In the genomic region with DNA sequence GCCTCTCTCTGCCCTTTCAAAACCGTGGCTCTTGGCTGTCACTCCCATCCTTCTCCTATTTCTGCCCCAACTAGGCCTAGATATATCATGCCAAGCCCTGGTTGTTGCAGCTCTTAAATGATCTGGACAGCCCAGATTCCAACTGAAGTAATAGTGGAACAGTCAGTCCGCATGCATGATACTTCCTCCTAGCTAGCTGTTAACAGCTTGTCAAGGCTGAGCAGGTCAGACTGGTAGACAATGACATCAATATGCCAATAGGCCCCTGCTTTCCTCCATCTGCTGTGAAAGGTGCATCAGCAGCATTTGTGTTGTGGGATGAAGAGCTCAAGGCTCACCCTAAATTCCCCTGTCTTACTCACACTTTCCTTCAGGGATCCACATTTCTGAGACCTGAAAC, we compare ENCODE assay signal across 22 cellular contexts.
A peak's percentile ranks its signal among the peaks of the same experiment; 100 is the strongest.
DNase-seq lines count a peak whose midpoint lies in the region; ATAC-seq and TF ChIP-seq lines count a peak whose summit lies in the region.
"Had no signal": no experiment of that assay in that cellular context is flagged by ENCODE, and none has a peak within 500 bp of the region (broad histone marks: within the 10 kb centered on the region; RNA-seq: fewer than 3 reads in every experiment).

No MANE protein-coding gene starts in this region.

- no peak for TF ChIP-seq CTCF in natural killer cell (IDR thresholded peaks at IDR 0.05)

- H3K4me1 Mint-ChIP-seq in natural killer cell = no peaks in the 10 kb centered on the region

- no peak overlapping the region for H3K27ac Mint-ChIP-seq in natural killer cell
- H3K27ac Mint-ChIP-seq: dendritic cell treated with granulocyte-macrophage colony-stimulating factor and Interleukin-4, amounts not matched to agents 40 ng/mL and 50 ng/mL, for 4 days; GM23338 had no signal

- DNase-seq in HPDE6-E6E7 (ENCODE audit: extremely low spot score) (peak; percentile 8), adipocyte (ENCODE audit: low read depth) (peak; percentile 84), left colon (peak; percentile 26 to 56), sciatic nerve (ENCODE audit: low spot score) (no peak), NCI-H1694 treated with DMSO at 0.1 percent for 48 hours (lab: John Stamatoyannopoulos, UW) (no peak), natural killer cell (no peak), NCI-H526 treated with DMSO at 0.1 percent for 48 hours (lab: John Stamatoyannopoulos, UW) (no peak)
- DNase-seq in activated CD4-positive, CD25-positive, alpha-beta regulatory T cell (lab: John Stamatoyannopoulos, UW) = no peak
- DNase-seq: ACHN; activated CD4-positive, alpha-beta T cell treated with anti-CD3 and anti-CD28 coated beads for 48 hours; activated naive CD4-positive, alpha-beta T cell treated with anti-CD3 and anti-CD28 coated beads, Interleukin-2, amount 50 U/mL, for 16 hours; DMS79 treated with DMSO at 0.1 percent for 48 hours; heart left ventricle; NCI-H1436 treated with DMSO at 0.1 percent for 48 hours; NCI-H526; stimulated activated CD4-positive, alpha-beta T cell treated with anti-CD3 and anti-CD28 coated beads, Interleukin-1b, Interleukin-23, amount 100 ng/mL, for 48 hours; T-helper 2 cell; uterus had no signal

- H3K4me3 Mint-ChIP-seq in natural killer cell = no peak overlapping the region
- H3K4me3 Mint-ChIP-seq: dendritic cell treated with granulocyte-macrophage colony-stimulating factor and Interleukin-4, amounts not matched to agents 40 ng/mL and 50 ng/mL, for 4 days; GM23338 had no signal

- H3K4me3 ChIP-seq in adipocyte (ENCODE audit: low read length) = no peak overlapping the region
- H3K4me3 ChIP-seq: cardiac muscle cell, GM23338, heart left ventricle, uterus had no signal

- H3K27me3 ChIP-seq in adipocyte (replicated peaks; ENCODE audit: control insufficient read depth, insufficient read depth, low read length) = no peaks in the 10 kb centered on the region
- H3K27me3 ChIP-seq: heart left ventricle, uterus had no signal

- ATAC-seq in left colon = peak; percentile 85
- ATAC-seq in sciatic nerve = peak; percentile 28
- no peak for ATAC-seq in natural killer cell
- ATAC-seq: GM23338 had no signal

- no peaks in the 10 kb centered on the region for H3K36me3 ChIP-seq in adipocyte (ENCODE audit: control insufficient read depth, insufficient read depth, low read length, severe bottlenecking)
- H3K36me3 ChIP-seq: cardiac muscle cell, heart left ventricle, uterus had no signal

- H3K36me3 Mint-ChIP-seq in natural killer cell = no peaks in the 10 kb centered on the region

- intact Hi-C loops in left colon (cut with DNase I, micrococcal nuclease) (no loop called here), sciatic nerve (cut with DNase I) (no loop called here), natural killer cell (cut with micrococcal nuclease) (no loop called here)

- H3K9me3 Mint-ChIP-seq in natural killer cell = no peaks in the 10 kb centered on the region
- H3K9me3 Mint-ChIP-seq: dendritic cell treated with granulocyte-macrophage colony-stimulating factor and Interleukin-4, amounts not matched to agents 40 ng/mL and 50 ng/mL, for 4 days had no signal

- H3K4me1 ChIP-seq in adipocyte (ENCODE audit: control insufficient read depth, insufficient read depth, low read length) = peaks cover 4% of the 10 kb centered on the region
- H3K4me1 ChIP-seq: heart left ventricle, uterus had no signal

- H3K9me3 ChIP-seq in adipocyte (ENCODE audit: control insufficient read depth, low read length) = peaks cover 2% of the 10 kb centered on the region
- H3K9me3 ChIP-seq: uterus had no signal

- H3K9ac ChIP-seq in adipocyte (ENCODE audit: low read length) = no peak overlapping the region
- H3K9ac ChIP-seq: KMS-11 had no signal

- H3K27me3 Mint-ChIP-seq in natural killer cell (ENCODE audit: low read depth in 2 of 2) = no peaks in the 10 kb centered on the region
- H3K27me3 Mint-ChIP-seq: dendritic cell treated with granulocyte-macrophage colony-stimulating factor and Interleukin-4, amounts not matched to agents 40 ng/mL and 50 ng/mL, for 4 days had no signal

Comparison
In these comparisons a context has a peak if more than half of its experiments do, and no peak if none do; other contexts are left out.
1. DNase-seq: peak in HPDE6-E6E7 (single experiment), adipocyte (single experiment) and left colon (2 of 2); none in sciatic nerve (single experiment), activated CD4-positive, CD25-positive, alpha-beta regulatory T cell (0 of 4), NCI-H1694 treated with DMSO at 0.1 percent for 48 hours (single experiment), natural killer cell (single experiment) and NCI-H526 treated with DMSO at 0.1 percent for 48 hours (single experiment).
2. ATAC-seq: peak in left colon (single experiment) and sciatic nerve (single experiment); none in natural killer cell (0 of 3).